Comparison of ENCODE assay signal across 1 cellular context in the genomic region with DNA sequence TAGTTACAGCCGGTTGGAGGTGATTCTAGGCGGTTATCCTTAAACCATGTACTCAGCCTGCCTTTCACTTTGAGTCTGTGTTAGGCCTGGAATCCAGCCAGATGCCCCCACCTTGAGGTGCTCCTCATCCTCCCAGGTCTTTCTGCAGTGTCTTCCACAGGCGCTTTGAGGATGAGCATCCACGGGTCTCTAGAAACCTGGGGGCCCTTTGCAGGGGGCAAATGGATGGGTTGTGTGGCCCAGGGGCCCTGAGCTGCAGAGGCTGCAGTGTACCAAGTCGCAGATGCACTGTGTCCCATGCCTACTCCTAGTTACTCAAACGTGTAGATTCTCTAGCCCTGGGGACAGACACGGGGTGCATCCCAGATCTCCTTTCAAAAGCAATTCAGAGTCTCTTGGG.
TF ChIP-seq lines count a peak whose summit lies in the region.

No MANE protein-coding gene starts in this region.

TF ChIP-seq in HepG2, 621 proteins besides CTCF, POLR2A, EP300 and RAD21 (continued from another document):
- TF ChIP-seq SRSF4 (IDR thresholded peaks at IDR 0.05; ENCODE audit: low read depth, low read length, poor library complexity, severe bottlenecking): no peak
- TF ChIP-seq, protein P1, sequence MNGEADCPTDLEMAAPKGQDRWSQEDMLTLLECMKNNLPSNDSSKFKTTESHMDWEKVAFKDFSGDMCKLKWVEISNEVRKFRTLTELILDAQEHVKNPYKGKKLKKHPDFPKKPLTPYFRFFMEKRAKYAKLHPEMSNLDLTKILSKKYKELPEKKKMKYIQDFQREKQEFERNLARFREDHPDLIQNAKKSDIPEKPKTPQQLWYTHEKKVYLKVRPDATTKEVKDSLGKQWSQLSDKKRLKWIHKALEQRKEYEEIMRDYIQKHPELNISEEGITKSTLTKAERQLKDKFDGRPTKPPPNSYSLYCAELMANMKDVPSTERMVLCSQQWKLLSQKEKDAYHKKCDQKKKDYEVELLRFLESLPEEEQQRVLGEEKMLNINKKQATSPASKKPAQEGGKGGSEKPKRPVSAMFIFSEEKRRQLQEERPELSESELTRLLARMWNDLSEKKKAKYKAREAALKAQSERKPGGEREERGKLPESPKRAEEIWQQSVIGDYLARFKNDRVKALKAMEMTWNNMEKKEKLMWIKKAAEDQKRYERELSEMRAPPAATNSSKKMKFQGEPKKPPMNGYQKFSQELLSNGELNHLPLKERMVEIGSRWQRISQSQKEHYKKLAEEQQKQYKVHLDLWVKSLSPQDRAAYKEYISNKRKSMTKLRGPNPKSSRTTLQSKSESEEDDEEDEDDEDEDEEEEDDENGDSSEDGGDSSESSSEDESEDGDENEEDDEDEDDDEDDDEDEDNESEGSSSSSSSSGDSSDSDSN (CRISPR knock-in tag; IDR thresholded peaks at IDR 0.05): no peak
- TF ChIP-seq, protein P2, sequence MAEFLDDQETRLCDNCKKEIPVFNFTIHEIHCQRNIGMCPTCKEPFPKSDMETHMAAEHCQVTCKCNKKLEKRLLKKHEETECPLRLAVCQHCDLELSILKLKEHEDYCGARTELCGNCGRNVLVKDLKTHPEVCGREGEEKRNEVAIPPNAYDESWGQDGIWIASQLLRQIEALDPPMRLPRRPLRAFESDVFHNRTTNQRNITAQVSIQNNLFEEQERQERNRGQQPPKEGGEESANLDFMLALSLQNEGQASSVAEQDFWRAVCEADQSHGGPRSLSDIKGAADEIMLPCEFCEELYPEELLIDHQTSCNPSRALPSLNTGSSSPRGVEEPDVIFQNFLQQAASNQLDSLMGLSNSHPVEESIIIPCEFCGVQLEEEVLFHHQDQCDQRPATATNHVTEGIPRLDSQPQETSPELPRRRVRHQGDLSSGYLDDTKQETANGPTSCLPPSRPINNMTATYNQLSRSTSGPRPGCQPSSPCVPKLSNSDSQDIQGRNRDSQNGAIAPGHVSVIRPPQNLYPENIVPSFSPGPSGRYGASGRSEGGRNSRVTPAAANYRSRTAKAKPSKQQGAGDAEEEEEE (CRISPR knock-in tag; IDR thresholded peaks at IDR 0.05; ENCODE audit: borderline replicate concordance): no peak
